20 cellular contexts compared by ENCODE assay signal in the genomic region with DNA sequence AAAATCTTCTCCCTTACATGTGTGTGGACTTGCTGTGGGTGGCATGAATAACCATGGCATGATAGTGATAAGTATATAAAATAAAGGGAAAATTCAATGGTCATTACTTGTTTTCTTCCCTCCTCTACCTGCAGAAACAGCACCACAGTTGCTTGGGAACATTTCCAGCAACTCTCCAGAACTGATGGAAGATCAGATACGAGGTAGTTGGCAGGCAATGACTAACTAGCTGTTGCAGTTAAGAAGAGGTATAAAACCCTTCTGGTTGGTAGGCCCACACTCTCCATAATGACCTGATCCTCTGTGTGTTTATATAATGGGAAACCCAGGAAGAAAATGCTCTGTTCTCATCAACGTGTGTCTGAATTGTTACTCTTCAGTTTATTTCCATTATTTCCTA.
"Had no signal": no experiment of that assay in that cellular context is flagged by ENCODE, and none has a peak within 500 bp of the region (broad histone marks: within the 10 kb centered on the region; RNA-seq: fewer than 3 reads in every experiment).

No MANE protein-coding gene starts in this region.

- ATAC-seq: left colon; natural killer cell treated with Interleukin-12 subunit alpha and Interleukin-12 subunit beta and Interleukin-15 and Interleukin-18, amount 100 ng/mL, for 72 hours; right cardiac atrium had no signal

- H3K4me1 ChIP-seq: neural progenitor cell, tibial artery, upper lobe of left lung had no signal

- H3K79me2 ChIP-seq: hepatocyte had no signal

- H3K27ac ChIP-seq: coronary artery, hepatocyte, neural progenitor cell, ovary, tibial artery, upper lobe of left lung, vagina had no signal

- H3K4me1 Mint-ChIP-seq: neural progenitor cell had no signal

- H3K36me3 Mint-ChIP-seq: natural killer cell treated with Interleukin-12 subunit alpha and Interleukin-12 subunit beta and Interleukin-15 and Interleukin-18, amount 100 ng/mL, for 72 hours; neural progenitor cell had no signal

- H3K9ac ChIP-seq: neural progenitor cell had no signal

- H3K9me3 Mint-ChIP-seq: natural killer cell treated with Interleukin-12 subunit alpha and Interleukin-12 subunit beta and Interleukin-15 and Interleukin-18, amount 100 ng/mL, for 72 hours; neural progenitor cell had no signal

- H3K36me3 ChIP-seq: neural progenitor cell, ovary, tibial artery, upper lobe of left lung, vagina had no signal

- H3K4me2 ChIP-seq: hepatocyte, neural progenitor cell had no signal

- H2AFZ ChIP-seq: hepatocyte, neural progenitor cell had no signal

- H3K27me3 ChIP-seq: hepatocyte, neural progenitor cell, ovary, tibial artery, upper lobe of left lung, vagina had no signal

- H3K4me3 ChIP-seq: coronary artery, hepatocyte, neural progenitor cell, ovary, tibial artery, upper lobe of left lung, vagina had no signal

- DNase-seq: effector CD4-positive, alpha-beta T cell; endodermal cell; erythroblast; foreskin melanocyte; head of caudate nucleus; left colon; nucleus accumbens; ovary; right cardiac atrium; small intestine; stimulated activated CD4-positive, alpha-beta T cell treated with anti-CD3 and anti-CD28 coated beads, Interleukin-12 subunit alpha, Interleukin-12 subunit beta, amount 100 ng/mL, for 4 hours; stimulated activated naive CD4-positive, alpha-beta T cell treated with Interleukin-2 at 50 U/mL for 16 hours; tibial artery; upper lobe of left lung had no signal

- H3K27ac Mint-ChIP-seq: endodermal cell; natural killer cell treated with Interleukin-12 subunit alpha and Interleukin-12 subunit beta and Interleukin-15 and Interleukin-18, amount 100 ng/mL, for 72 hours; neural progenitor cell had no signal

- H3K4me3 Mint-ChIP-seq: endodermal cell; natural killer cell treated with Interleukin-12 subunit alpha and Interleukin-12 subunit beta and Interleukin-15 and Interleukin-18, amount 100 ng/mL, for 72 hours; neural progenitor cell had no signal

- FAIRE-seq: endothelial cell of umbilical vein, small intestine had no signal

- H3K9me3 ChIP-seq: tibial artery, upper lobe of left lung, vagina had no signal
